Comparison of ENCODE assay signal across 8 cellular contexts in the genomic region with DNA sequence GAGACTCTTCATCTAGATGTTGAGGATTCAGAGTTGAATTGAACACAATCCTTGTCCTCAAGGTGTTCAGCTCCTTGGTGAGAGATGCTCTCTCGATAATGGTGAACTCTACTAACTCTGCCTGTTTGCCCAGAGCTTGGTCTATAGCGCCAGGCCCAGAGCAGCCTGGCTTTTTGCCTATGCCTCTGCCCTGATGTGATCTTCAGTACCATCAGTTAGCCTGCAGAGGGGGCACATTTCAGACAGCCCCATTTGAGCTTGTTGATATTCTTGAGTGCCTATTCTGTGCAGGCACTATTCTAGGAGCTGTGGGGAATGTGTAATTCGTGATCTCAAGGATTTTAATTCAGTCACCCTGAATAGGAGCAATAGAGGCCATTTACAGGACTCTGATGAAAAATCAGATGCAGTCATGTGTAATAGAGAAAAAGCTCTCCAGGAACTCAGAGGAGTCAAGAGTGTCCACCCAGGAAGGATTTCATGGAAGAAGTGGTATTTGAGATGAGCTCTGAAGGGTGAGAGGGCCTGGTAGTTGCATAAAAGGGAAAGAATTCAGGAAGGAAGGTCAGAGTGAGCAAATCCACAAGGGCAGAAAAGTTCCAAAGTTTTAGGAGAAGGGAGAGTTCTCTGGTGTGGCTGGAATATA. TPM values are rescaled to one million over a fixed set of nuclear protein-coding genes. Genes with fewer than 3 reads are reported as not detected.
DNase-seq lines count a peak whose midpoint lies in the region; ATAC-seq lines count a peak whose summit lies in the region.

No MANE protein-coding gene starts in this region.

- no peaks in the 10 kb centered on the region for H3K4me1 Mint-ChIP-seq in activated CD8-positive, alpha-beta memory T cell treated with anti-CD3 and anti-CD28 coated beads, Interleukin-2, amount 10 ng/mL, durations not matched to agents 7 days and 5 days

- DNase-seq in activated CD8-positive, alpha-beta memory T cell treated with anti-CD3 and anti-CD28 coated beads, Interleukin-2, amount 10 ng/mL, durations not matched to agents 7 days and 5 days, result no peak
- DNase-seq in activated CD8-positive, alpha-beta memory T cell treated with anti-CD3 and anti-CD28 coated beads, Interleukin-2, amount 50 U/mL, for 48 hours, result no peak
- DNase-seq in MV-4-11 (lab: John Stamatoyannopoulos, UW) (peak; percentile 33), iris pigment epithelial cell (ENCODE audit: low read depth) (peak; percentile 42), OCI-M2 (lab: John Stamatoyannopoulos, UW; ENCODE audit: unreplicated experiment) (no peak), DMS153 (lab: John Stamatoyannopoulos, UW) (no peak)
- peak in 1 of 2 donors; percentile 38 for DNase-seq in activated naive CD4-positive, alpha-beta T cell treated with anti-CD3 and anti-CD28 coated beads, Interleukin-2, amount 50 U/mL, for 72 hours (ENCODE audit: low spot score in 2 of 2)

- peaks cover 64% of the 10 kb centered on the region for H3K36me3 Mint-ChIP-seq in activated CD8-positive, alpha-beta memory T cell treated with anti-CD3 and anti-CD28 coated beads, Interleukin-2, amount 10 ng/mL, durations not matched to agents 7 days and 5 days
- peaks cover 17 to 20% of the 10 kb centered on the region in 2 donors for H3K36me3 Mint-ChIP-seq in activated naive CD4-positive, alpha-beta T cell treated with anti-CD3 and anti-CD28 coated beads, Interleukin-2, amount 50 U/mL, for 72 hours

- H3K27ac Mint-ChIP-seq in activated CD8-positive, alpha-beta memory T cell treated with anti-CD3 and anti-CD28 coated beads, Interleukin-2, amount 10 ng/mL, durations not matched to agents 7 days and 5 days, result peak overlapping the region; percentile 1
- H3K27ac Mint-ChIP-seq in activated naive CD4-positive, alpha-beta T cell treated with anti-CD3 and anti-CD28 coated beads, Interleukin-2, amount 50 U/mL, for 72 hours, result peak overlapping the region; percentile 1 to 84

- no peaks in the 10 kb centered on the region for H3K9me3 Mint-ChIP-seq in activated CD8-positive, alpha-beta memory T cell treated with anti-CD3 and anti-CD28 coated beads, Interleukin-2, amount 10 ng/mL, durations not matched to agents 7 days and 5 days (ENCODE audit: low read depth)
- H3K9me3 Mint-ChIP-seq in activated naive CD4-positive, alpha-beta T cell treated with anti-CD3 and anti-CD28 coated beads, Interleukin-2, amount 50 U/mL, for 72 hours, result no peaks in the 10 kb centered on the region

- CTCF ChIA-PET in activated CD8-positive, alpha-beta memory T cell treated with anti-CD3 and anti-CD28 coated beads, Interleukin-2, amount 10 ng/mL, durations not matched to agents 7 days and 5 days (lab: Charles Lee), result interaction anchor here (0.8 to 4.6 kb wide), 15 partner anchors 8 to 673 kb away, joined by 3 to 28 read pairs (median 4); partner anchors contain the start of gene GTPBP1

- ATAC-seq in activated CD8-positive, alpha-beta memory T cell treated with anti-CD3 and anti-CD28 coated beads, Interleukin-2, amount 10 ng/mL, durations not matched to agents 7 days and 5 days, result peak; percentile 54
- peak; percentile 24 to 50 for ATAC-seq in activated naive CD4-positive, alpha-beta T cell treated with anti-CD3 and anti-CD28 coated beads, Interleukin-2, amount 50 U/mL, for 72 hours
- no peak for ATAC-seq in HG02571 (IDR thresholded peaks at IDR 0.05; ENCODE audit: unreplicated experiment)

- H3K27me3 Mint-ChIP-seq in activated CD8-positive, alpha-beta memory T cell treated with anti-CD3 and anti-CD28 coated beads, Interleukin-2, amount 10 ng/mL, durations not matched to agents 7 days and 5 days, result no peaks in the 10 kb centered on the region

- H3K4me3 Mint-ChIP-seq in activated CD8-positive, alpha-beta memory T cell treated with anti-CD3 and anti-CD28 coated beads, Interleukin-2, amount 10 ng/mL, durations not matched to agents 7 days and 5 days, result no peak overlapping the region

RNA-seq across cellular contexts. Expression of gene GTPBP1, which starts 19.3 kb away (rescaled TPM):
- total RNA-seq in activated CD8-positive, alpha-beta memory T cell treated with anti-CD3 and anti-CD28 coated beads, Interleukin-2, amount 10 ng/mL, durations not matched to agents 7 days and 5 days, result 100 to 1,000 TPM; 116 to 146 TPM
- total RNA-seq in activated naive CD4-positive, alpha-beta T cell treated with anti-CD3 and anti-CD28 coated beads, Interleukin-2, amount 50 U/mL, for 72 hours, result 100 to 1,000 TPM; 109 to 142 TPM

RNA-seq across cellular contexts. Expression of gene JOSD1, which starts 24.3 kb away (rescaled TPM):
- total RNA-seq in activated CD8-positive, alpha-beta memory T cell treated with anti-CD3 and anti-CD28 coated beads, Interleukin-2, amount 10 ng/mL, durations not matched to agents 7 days and 5 days, result 10 to 100 TPM; 74.0 to 77.0 TPM
- total RNA-seq in activated naive CD4-positive, alpha-beta T cell treated with anti-CD3 and anti-CD28 coated beads, Interleukin-2, amount 50 U/mL, for 72 hours, result 10 to 100 TPM; 70.0 to 79.0 TPM

RNA-seq across cellular contexts. Expression of gene SUN2, which starts 30.7 kb away (rescaled TPM):
- 100 to 1,000 TPM; 320 to 412 TPM for total RNA-seq in activated CD8-positive, alpha-beta memory T cell treated with anti-CD3 and anti-CD28 coated beads, Interleukin-2, amount 10 ng/mL, durations not matched to agents 7 days and 5 days
- total RNA-seq in activated naive CD4-positive, alpha-beta T cell treated with anti-CD3 and anti-CD28 coated beads, Interleukin-2, amount 50 U/mL, for 72 hours, result 100 to 1,000 TPM; 142 to 241 TPM

RNA-seq across cellular contexts. Expression of gene TOMM22, which starts 43.3 kb away (rescaled TPM):
- total RNA-seq in activated CD8-positive, alpha-beta memory T cell treated with anti-CD3 and anti-CD28 coated beads, Interleukin-2, amount 10 ng/mL, durations not matched to agents 7 days and 5 days, result 10 to 100 TPM; 61.1 to 94.9 TPM
- total RNA-seq in activated naive CD4-positive, alpha-beta T cell treated with anti-CD3 and anti-CD28 coated beads, Interleukin-2, amount 50 U/mL, for 72 hours, result 100 to 1,000 TPM; 116 to 120 TPM

Comparison
In these comparisons a context has a peak if more than half of its experiments do, and no peak if none do; other contexts are left out.
1. DNase-seq: peak in MV-4-11 (single experiment) and iris pigment epithelial cell (single experiment); none in activated CD8-positive, alpha-beta memory T cell treated with anti-CD3 and anti-CD28 coated beads, Interleukin-2, amount 10 ng/mL, durations not matched to agents 7 days and 5 days (single experiment), activated CD8-positive, alpha-beta memory T cell treated with anti-CD3 and anti-CD28 coated beads, Interleukin-2, amount 50 U/mL, for 48 hours (single experiment), OCI-M2 (single experiment) and DMS153 (single experiment).